In genomic region chr2:26599387-26599786, GRCh38 we compare ENCODE assay signal across 1 cellular context.
TF ChIP-seq lines count a peak whose summit lies in the region.

No MANE protein-coding gene starts in this region.

TF ChIP-seq in HEK293, 187 proteins besides CTCF, POLR2A, EP300 and RAD21 (continued from another document):
- TF ChIP-seq, protein P1, sequence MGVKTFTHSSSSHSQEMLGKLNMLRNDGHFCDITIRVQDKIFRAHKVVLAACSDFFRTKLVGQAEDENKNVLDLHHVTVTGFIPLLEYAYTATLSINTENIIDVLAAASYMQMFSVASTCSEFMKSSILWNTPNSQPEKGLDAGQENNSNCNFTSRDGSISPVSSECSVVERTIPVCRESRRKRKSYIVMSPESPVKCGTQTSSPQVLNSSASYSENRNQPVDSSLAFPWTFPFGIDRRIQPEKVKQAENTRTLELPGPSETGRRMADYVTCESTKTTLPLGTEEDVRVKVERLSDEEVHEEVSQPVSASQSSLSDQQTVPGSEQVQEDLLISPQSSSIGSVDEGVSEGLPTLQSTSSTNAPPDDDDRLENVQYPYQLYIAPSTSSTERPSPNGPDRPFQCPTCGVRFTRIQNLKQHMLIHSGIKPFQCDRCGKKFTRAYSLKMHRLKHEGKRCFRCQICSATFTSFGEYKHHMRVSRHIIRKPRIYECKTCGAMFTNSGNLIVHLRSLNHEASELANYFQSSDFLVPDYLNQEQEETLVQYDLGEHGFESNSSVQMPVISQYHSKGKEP (tag by site-specific recombination; IDR thresholded peaks at IDR 0.05): no peak
- TF ChIP-seq ZNF629 (tag by site-specific recombination; IDR thresholded peaks at IDR 0.05): peak; percentile 27; the same call in 1 of the 2 replicates
